ENCODE assay signal across 7 cellular contexts in genomic region chr5:56350595-56351170, GRCh38.
A peak's percentile ranks its signal among the peaks of the same experiment; 100 is the strongest.
DNase-seq lines count a peak whose midpoint lies in the region; ATAC-seq and TF ChIP-seq lines count a peak whose summit lies in the region.

No MANE protein-coding gene starts in this region.

- no peak for TF ChIP-seq POLR2A in spleen (IDR thresholded peaks at IDR 0.05)

- ATAC-seq in thoracic aorta (ENCODE audit: insufficient number of reproducible peaks, low FRiP score, low read depth) (peak; percentile 72), GM21515 (IDR thresholded peaks at IDR 0.05; ENCODE audit: unreplicated experiment) (no peak)

- H3K9me3 ChIP-seq in right atrium auricular region, result no peaks in the 10 kb centered on the region
- no peaks in the 10 kb centered on the region for H3K9me3 ChIP-seq in thoracic aorta
- peaks cover 0 to 6% (median 0%) of the 10 kb centered on the region in 8 donors for H3K9me3 ChIP-seq in spleen

- H3K4me3 ChIP-seq in right atrium auricular region (no peak overlapping the region), thoracic aorta (no peak overlapping the region), spleen (no peak overlapping the region)

- DNase-seq in HK-2 (ENCODE audit: unreplicated experiment) (peak; percentile 66), right atrium auricular region (ENCODE audit: low spot score) (peak; percentile 79), thoracic aorta (ENCODE audit: low spot score) (no peak), NCI-H524 (lab: John Stamatoyannopoulos, UW) (no peak), spleen (no peak)

- H3K36me3 ChIP-seq in right atrium auricular region (no peaks in the 10 kb centered on the region), thoracic aorta (no peaks in the 10 kb centered on the region), spleen (no peaks in the 10 kb centered on the region)

- WGBS in spleen, 5 donors, result 40 to 75% (median 58%) methylated on average over 5 of the region's 5 CpGs

- intact Hi-C loops in spleen (cut with DNase I; ENCODE audit: low total_unique reads), result no loop called here

- no peak for TF ChIP-seq CTCF in VCaP (conservative IDR thresholded peaks at IDR 0.05)
- TF ChIP-seq CTCF in right atrium auricular region (IDR thresholded peaks at IDR 0.05), result no peak
- no peak for TF ChIP-seq CTCF in thoracic aorta (IDR thresholded peaks at IDR 0.05)
- TF ChIP-seq CTCF in spleen (IDR thresholded peaks at IDR 0.05 in 8 of 11, conservative IDR thresholded peaks at IDR 0.05 in 3 of 11), result no peak

- H3K27me3 ChIP-seq in right atrium auricular region (no peaks in the 10 kb centered on the region), thoracic aorta (replicated peaks; ENCODE audit: insufficient read depth) (no peaks in the 10 kb centered on the region), spleen (replicated peaks in 1 of 7) (no peaks in the 10 kb centered on the region)

- H3K27ac ChIP-seq in VCaP, result peak overlapping the region; percentile 13; the same call in 1 of the 2 replicates
- H3K27ac ChIP-seq in right atrium auricular region, result peak overlapping the region; percentile 1 to 62
- no peak overlapping the region for H3K27ac ChIP-seq in thoracic aorta
- H3K27ac ChIP-seq in spleen, result no peak overlapping the region

- H3K4me1 ChIP-seq in right atrium auricular region, result peaks cover 0 to 28% of the 10 kb centered on the region in 2 donors
- peaks cover 7 to 12% of the 10 kb centered on the region in 2 donors for H3K4me1 ChIP-seq in thoracic aorta (ENCODE audit: control insufficient read depth in 1 of 2, low read depth in 2 of 2)
- H3K4me1 ChIP-seq in spleen, result peaks cover 0 to 14% (median 7%) of the 10 kb centered on the region in 6 donors

Comparison
In these comparisons a context has a peak if more than half of its experiments do, and no peak if none do; other contexts are left out.
1. DNase-seq: peak in HK-2 (single experiment) and right atrium auricular region (single experiment); none in thoracic aorta (single experiment), NCI-H524 (0 of 2) and spleen (single experiment).
2. H3K27ac ChIP-seq: peak in VCaP (single experiment) and right atrium auricular region (2 of 2); none in thoracic aorta (0 of 2) and spleen (0 of 8).